ENCODE assay signal across 1 cellular context in the genomic region with DNA sequence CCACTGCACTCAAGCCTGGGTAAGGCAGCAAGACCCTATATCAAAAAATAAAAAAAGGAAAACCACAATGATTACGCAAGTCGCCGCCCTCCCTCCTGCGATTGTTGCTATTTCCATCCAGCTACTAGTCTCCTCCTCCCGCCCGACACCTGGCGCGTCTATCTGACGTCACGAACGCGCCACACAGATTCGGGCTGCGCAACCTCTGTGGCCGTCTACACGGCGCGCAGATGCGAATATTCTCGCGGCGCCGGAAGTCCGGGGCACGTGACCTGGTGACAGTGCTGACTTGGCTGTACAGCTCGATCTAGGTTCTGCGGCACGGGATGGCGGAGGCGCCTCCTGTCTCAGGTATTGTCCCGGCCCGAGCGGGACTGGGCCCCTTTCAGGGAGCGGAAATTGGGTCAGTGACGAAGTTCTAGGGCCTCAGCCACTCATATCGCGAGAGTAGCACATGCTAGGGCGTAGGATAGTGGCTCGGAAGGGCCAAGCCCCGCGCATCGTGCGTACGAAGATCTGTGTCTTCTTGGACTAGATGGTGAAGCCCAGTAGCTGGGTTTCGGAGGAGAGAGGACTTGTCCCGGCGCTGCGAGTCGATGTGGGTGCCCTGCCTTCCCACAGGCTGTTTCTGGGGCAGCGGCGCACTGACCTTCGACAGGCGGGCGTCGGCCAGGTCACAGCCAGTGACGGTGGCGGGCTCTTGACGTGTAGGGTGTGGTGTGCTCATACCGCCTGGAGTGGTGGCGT.
TF ChIP-seq lines count a peak whose summit lies in the region.

A gene (plus strand): TSS at position 270 of the 747 bp plus-strand sequence. CDS start 57 bp downstream, at position 327.

TF ChIP-seq in K562, 482 proteins besides CTCF, POLR2A, EP300 and RAD21 (continued from another document and continues in another):
- TF ChIP-seq, protein P1, sequence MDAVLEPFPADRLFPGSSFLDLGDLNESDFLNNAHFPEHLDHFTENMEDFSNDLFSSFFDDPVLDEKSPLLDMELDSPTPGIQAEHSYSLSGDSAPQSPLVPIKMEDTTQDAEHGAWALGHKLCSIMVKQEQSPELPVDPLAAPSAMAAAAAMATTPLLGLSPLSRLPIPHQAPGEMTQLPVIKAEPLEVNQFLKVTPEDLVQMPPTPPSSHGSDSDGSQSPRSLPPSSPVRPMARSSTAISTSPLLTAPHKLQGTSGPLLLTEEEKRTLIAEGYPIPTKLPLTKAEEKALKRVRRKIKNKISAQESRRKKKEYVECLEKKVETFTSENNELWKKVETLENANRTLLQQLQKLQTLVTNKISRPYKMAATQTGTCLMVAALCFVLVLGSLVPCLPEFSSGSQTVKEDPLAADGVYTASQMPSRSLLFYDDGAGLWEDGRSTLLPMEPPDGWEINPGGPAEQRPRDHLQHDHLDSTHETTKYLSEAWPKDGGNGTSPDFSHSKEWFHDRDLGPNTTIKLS (IDR thresholded peaks at IDR 0.05; ENCODE audit: borderline replicate concordance, low read depth): peak; percentile 85
- TF ChIP-seq BRD9 (IDR thresholded peaks at IDR 0.05; ENCODE audit: low read depth, partially characterized antibody): no peak
- TF ChIP-seq, protein P2, sequence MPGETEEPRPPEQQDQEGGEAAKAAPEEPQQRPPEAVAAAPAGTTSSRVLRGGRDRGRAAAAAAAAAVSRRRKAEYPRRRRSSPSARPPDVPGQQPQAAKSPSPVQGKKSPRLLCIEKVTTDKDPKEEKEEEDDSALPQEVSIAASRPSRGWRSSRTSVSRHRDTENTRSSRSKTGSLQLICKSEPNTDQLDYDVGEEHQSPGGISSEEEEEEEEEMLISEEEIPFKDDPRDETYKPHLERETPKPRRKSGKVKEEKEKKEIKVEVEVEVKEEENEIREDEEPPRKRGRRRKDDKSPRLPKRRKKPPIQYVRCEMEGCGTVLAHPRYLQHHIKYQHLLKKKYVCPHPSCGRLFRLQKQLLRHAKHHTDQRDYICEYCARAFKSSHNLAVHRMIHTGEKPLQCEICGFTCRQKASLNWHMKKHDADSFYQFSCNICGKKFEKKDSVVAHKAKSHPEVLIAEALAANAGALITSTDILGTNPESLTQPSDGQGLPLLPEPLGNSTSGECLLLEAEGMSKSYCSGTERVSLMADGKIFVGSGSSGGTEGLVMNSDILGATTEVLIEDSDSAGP (CRISPR knock-in tag; IDR thresholded peaks at IDR 0.05): no peak
- TF ChIP-seq, protein P3, sequence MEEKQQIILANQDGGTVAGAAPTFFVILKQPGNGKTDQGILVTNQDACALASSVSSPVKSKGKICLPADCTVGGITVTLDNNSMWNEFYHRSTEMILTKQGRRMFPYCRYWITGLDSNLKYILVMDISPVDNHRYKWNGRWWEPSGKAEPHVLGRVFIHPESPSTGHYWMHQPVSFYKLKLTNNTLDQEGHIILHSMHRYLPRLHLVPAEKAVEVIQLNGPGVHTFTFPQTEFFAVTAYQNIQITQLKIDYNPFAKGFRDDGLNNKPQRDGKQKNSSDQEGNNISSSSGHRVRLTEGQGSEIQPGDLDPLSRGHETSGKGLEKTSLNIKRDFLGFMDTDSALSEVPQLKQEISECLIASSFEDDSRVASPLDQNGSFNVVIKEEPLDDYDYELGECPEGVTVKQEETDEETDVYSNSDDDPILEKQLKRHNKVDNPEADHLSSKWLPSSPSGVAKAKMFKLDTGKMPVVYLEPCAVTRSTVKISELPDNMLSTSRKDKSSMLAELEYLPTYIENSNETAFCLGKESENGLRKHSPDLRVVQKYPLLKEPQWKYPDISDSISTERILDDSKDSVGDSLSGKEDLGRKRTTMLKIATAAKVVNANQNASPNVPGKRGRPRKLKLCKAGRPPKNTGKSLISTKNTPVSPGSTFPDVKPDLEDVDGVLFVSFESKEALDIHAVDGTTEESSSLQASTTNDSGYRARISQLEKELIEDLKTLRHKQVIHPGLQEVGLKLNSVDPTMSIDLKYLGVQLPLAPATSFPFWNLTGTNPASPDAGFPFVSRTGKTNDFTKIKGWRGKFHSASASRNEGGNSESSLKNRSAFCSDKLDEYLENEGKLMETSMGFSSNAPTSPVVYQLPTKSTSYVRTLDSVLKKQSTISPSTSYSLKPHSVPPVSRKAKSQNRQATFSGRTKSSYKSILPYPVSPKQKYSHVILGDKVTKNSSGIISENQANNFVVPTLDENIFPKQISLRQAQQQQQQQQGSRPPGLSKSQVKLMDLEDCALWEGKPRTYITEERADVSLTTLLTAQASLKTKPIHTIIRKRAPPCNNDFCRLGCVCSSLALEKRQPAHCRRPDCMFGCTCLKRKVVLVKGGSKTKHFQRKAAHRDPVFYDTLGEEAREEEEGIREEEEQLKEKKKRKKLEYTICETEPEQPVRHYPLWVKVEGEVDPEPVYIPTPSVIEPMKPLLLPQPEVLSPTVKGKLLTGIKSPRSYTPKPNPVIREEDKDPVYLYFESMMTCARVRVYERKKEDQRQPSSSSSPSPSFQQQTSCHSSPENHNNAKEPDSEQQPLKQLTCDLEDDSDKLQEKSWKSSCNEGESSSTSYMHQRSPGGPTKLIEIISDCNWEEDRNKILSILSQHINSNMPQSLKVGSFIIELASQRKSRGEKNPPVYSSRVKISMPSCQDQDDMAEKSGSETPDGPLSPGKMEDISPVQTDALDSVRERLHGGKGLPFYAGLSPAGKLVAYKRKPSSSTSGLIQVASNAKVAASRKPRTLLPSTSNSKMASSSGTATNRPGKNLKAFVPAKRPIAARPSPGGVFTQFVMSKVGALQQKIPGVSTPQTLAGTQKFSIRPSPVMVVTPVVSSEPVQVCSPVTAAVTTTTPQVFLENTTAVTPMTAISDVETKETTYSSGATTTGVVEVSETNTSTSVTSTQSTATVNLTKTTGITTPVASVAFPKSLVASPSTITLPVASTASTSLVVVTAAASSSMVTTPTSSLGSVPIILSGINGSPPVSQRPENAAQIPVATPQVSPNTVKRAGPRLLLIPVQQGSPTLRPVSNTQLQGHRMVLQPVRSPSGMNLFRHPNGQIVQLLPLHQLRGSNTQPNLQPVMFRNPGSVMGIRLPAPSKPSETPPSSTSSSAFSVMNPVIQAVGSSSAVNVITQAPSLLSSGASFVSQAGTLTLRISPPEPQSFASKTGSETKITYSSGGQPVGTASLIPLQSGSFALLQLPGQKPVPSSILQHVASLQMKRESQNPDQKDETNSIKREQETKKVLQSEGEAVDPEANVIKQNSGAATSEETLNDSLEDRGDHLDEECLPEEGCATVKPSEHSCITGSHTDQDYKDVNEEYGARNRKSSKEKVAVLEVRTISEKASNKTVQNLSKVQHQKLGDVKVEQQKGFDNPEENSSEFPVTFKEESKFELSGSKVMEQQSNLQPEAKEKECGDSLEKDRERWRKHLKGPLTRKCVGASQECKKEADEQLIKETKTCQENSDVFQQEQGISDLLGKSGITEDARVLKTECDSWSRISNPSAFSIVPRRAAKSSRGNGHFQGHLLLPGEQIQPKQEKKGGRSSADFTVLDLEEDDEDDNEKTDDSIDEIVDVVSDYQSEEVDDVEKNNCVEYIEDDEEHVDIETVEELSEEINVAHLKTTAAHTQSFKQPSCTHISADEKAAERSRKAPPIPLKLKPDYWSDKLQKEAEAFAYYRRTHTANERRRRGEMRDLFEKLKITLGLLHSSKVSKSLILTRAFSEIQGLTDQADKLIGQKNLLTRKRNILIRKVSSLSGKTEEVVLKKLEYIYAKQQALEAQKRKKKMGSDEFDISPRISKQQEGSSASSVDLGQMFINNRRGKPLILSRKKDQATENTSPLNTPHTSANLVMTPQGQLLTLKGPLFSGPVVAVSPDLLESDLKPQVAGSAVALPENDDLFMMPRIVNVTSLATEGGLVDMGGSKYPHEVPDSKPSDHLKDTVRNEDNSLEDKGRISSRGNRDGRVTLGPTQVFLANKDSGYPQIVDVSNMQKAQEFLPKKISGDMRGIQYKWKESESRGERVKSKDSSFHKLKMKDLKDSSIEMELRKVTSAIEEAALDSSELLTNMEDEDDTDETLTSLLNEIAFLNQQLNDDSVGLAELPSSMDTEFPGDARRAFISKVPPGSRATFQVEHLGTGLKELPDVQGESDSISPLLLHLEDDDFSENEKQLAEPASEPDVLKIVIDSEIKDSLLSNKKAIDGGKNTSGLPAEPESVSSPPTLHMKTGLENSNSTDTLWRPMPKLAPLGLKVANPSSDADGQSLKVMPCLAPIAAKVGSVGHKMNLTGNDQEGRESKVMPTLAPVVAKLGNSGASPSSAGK (IDR thresholded peaks at IDR 0.05): peak; percentile 97
- TF ChIP-seq CBX1 (IDR thresholded peaks at IDR 0.05; ENCODE audit: low read depth): 0 out of 2 replicates have a peak, but pooled peaks have one; percentile 29
- TF ChIP-seq MAFF (IDR thresholded peaks at IDR 0.05; ENCODE audit: low read length): no peak
- TF ChIP-seq ZNF3 (CRISPR knock-in tag; IDR thresholded peaks at IDR 0.05): no peak
- no peak for TF ChIP-seq ZNF165 (CRISPR knock-in tag; IDR thresholded peaks at IDR 0.05; ENCODE audit: borderline replicate concordance)
- TF ChIP-seq SRSF9 (IDR thresholded peaks at IDR 0.05; ENCODE audit: borderline replicate concordance, low read depth, low read length): no peak
- TF ChIP-seq DNMT1 (IDR thresholded peaks at IDR 0.05): no peak
- TF ChIP-seq CBFA2T3 (IDR thresholded peaks at IDR 0.05): peak; percentile 25
- TF ChIP-seq HDAC6 (IDR thresholded peaks at IDR 0.05; ENCODE audit: low read depth, low read length): no peak
- TF ChIP-seq, protein P4, sequence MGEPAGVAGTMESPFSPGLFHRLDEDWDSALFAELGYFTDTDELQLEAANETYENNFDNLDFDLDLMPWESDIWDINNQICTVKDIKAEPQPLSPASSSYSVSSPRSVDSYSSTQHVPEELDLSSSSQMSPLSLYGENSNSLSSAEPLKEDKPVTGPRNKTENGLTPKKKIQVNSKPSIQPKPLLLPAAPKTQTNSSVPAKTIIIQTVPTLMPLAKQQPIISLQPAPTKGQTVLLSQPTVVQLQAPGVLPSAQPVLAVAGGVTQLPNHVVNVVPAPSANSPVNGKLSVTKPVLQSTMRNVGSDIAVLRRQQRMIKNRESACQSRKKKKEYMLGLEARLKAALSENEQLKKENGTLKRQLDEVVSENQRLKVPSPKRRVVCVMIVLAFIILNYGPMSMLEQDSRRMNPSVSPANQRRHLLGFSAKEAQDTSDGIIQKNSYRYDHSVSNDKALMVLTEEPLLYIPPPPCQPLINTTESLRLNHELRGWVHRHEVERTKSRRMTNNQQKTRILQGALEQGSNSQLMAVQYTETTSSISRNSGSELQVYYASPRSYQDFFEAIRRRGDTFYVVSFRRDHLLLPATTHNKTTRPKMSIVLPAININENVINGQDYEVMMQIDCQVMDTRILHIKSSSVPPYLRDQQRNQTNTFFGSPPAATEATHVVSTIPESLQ (CRISPR knock-in tag; IDR thresholded peaks at IDR 0.05): 0 out of 2 replicates have a peak, but pooled peaks have one; percentile 71
- TF ChIP-seq, protein P5, sequence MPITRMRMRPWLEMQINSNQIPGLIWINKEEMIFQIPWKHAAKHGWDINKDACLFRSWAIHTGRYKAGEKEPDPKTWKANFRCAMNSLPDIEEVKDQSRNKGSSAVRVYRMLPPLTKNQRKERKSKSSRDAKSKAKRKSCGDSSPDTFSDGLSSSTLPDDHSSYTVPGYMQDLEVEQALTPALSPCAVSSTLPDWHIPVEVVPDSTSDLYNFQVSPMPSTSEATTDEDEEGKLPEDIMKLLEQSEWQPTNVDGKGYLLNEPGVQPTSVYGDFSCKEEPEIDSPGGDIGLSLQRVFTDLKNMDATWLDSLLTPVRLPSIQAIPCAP (CRISPR knock-in tag; IDR thresholded peaks at IDR 0.05; ENCODE audit: borderline replicate concordance): no peak
- TF ChIP-seq, protein P6, sequence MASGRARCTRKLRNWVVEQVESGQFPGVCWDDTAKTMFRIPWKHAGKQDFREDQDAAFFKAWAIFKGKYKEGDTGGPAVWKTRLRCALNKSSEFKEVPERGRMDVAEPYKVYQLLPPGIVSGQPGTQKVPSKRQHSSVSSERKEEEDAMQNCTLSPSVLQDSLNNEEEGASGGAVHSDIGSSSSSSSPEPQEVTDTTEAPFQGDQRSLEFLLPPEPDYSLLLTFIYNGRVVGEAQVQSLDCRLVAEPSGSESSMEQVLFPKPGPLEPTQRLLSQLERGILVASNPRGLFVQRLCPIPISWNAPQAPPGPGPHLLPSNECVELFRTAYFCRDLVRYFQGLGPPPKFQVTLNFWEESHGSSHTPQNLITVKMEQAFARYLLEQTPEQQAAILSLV (tag; IDR thresholded peaks at IDR 0.05): peak; percentile 89
- TF ChIP-seq, protein P7, sequence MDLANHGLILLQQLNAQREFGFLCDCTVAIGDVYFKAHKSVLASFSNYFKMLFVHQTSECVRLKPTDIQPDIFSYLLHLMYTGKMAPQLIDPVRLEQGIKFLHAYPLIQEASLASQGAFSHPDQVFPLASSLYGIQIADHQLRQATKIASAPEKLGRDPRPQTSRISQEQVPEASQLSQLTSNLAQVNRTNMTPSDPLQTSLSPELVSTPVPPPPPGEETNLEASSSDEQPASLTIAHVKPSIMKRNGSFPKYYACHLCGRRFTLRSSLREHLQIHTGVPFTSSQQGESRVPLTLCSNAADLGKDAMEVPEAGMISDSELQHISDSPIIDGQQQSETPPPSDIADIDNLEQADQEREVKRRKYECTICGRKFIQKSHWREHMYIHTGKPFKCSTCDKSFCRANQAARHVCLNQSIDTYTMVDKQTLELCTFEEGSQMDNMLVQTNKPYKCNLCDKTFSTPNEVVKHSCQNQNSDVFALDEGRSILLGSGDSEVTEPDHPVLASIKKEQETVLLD (IDR thresholded peaks at IDR 0.05): peak; percentile 86
- peak; percentile 62 for TF ChIP-seq TAF1 (IDR thresholded peaks at IDR 0.05; ENCODE audit: control insufficient read depth, extremely low read depth, insufficient read depth, low read length, severe bottlenecking)
- no peak for TF ChIP-seq KAT8 (IDR thresholded peaks at IDR 0.05; ENCODE audit: low read depth)
- no peak for TF ChIP-seq SMAD3 (CRISPR knock-in tag; conservative IDR thresholded peaks at IDR 0.05)
- no peak for TF ChIP-seq PRPF4 (IDR thresholded peaks at IDR 0.05; ENCODE audit: insufficient read depth, low read depth, low read length, poor library complexity, severe bottlenecking)
- peak; percentile 82 for TF ChIP-seq ELF1 (tag; IDR thresholded peaks at IDR 0.05)
- TF ChIP-seq NFE2 (IDR thresholded peaks at IDR 0.05; ENCODE audit: low read depth): no peak
- TF ChIP-seq, protein P8, sequence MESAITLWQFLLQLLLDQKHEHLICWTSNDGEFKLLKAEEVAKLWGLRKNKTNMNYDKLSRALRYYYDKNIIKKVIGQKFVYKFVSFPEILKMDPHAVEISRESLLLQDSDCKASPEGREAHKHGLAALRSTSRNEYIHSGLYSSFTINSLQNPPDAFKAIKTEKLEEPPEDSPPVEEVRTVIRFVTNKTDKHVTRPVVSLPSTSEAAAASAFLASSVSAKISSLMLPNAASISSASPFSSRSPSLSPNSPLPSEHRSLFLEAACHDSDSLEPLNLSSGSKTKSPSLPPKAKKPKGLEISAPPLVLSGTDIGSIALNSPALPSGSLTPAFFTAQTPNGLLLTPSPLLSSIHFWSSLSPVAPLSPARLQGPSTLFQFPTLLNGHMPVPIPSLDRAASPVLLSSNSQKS (CRISPR knock-in tag; IDR thresholded peaks at IDR 0.05): no peak
- peak; percentile 23; the same call in 1 of the 2 replicates for TF ChIP-seq MXI1 (IDR thresholded peaks at IDR 0.05; ENCODE audit: low read depth, low read length)
- no peak for TF ChIP-seq ZNF75A (CRISPR knock-in tag; IDR thresholded peaks at IDR 0.05)
- TF ChIP-seq KLF6 (CRISPR knock-in tag; IDR thresholded peaks at IDR 0.05; ENCODE audit: borderline replicate concordance): no peak
- TF ChIP-seq, protein P9, sequence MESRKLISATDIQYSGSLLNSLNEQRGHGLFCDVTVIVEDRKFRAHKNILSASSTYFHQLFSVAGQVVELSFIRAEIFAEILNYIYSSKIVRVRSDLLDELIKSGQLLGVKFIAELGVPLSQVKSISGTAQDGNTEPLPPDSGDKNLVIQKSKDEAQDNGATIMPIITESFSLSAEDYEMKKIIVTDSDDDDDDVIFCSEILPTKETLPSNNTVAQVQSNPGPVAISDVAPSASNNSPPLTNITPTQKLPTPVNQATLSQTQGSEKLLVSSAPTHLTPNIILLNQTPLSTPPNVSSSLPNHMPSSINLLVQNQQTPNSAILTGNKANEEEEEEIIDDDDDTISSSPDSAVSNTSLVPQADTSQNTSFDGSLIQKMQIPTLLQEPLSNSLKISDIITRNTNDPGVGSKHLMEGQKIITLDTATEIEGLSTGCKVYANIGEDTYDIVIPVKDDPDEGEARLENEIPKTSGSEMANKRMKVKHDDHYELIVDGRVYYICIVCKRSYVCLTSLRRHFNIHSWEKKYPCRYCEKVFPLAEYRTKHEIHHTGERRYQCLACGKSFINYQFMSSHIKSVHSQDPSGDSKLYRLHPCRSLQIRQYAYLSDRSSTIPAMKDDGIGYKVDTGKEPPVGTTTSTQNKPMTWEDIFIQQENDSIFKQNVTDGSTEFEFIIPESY (CRISPR knock-in tag; IDR thresholded peaks at IDR 0.05): no peak; the same call in none of the 2 replicates
